ENCODE assay signal across 9 cellular contexts in the genomic region with DNA sequence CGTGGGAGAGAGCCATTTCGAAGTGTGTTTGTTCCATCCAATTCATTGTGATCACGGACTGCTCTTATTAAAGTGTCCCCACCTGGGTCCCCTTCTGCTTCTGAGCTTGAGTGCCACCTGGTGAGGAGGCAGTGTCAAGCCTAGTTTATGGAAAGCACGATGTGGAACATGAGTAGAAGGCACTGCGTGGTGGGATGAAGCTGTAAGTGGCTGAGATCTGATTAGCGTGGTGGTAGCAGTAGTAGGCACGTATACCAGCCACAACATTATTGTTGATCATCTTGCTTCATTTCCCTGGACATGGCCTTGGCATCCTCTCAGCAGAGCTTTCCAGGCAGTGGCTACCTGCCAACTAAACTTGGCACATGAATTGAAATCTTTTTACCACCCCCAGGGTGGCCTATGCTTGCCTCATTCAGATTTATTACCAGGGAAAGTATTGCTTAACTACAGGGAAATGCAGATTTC. TPM values are rescaled to one million over a fixed set of nuclear protein-coding genes. Genes with fewer than 3 reads are reported as not detected.
DNase-seq lines count a peak whose midpoint lies in the region; ATAC-seq and TF ChIP-seq lines count a peak whose summit lies in the region.
"Had no signal": no experiment of that assay in that cellular context is flagged by ENCODE, and none has a peak within 500 bp of the region (broad histone marks: within the 10 kb centered on the region; RNA-seq: fewer than 3 reads in every experiment).

No MANE protein-coding gene starts in this region.

- DNase-seq in AG20443 (ENCODE audit: low spot score) (peak; percentile 23), HT-29 (ENCODE audit: low spot score) (peak; percentile 43), adipocyte (ENCODE audit: low read depth) (peak; percentile 77)
- no peak for DNase-seq in stimulated activated naive CD4-positive, alpha-beta T cell treated with Interleukin-2 at 50 U/mL for 16 hours (lab: John Stamatoyannopoulos, UW)
- DNase-seq in stimulated activated CD4-positive, alpha-beta T cell treated with anti-CD3 and anti-CD28 coated beads, Interleukin-12 subunit alpha, Interleukin-12 subunit beta, amount 100 ng/mL, for 4 hours, result no peak
- DNase-seq in activated T-cell treated with anti-CD3 and anti-CD28 coated beads, Interleukin-2, amount 50 U/mL, for 24 hours, result no peak
- DNase-seq: activated naive CD8-positive, alpha-beta T cell treated with anti-CD3 and anti-CD28 coated beads, Interleukin-2, amount 10 ng/mL, durations not matched to agents 7 days and 5 days had no signal

- H3K4me1 ChIP-seq in adipocyte (ENCODE audit: control insufficient read depth, insufficient read depth, low read length) (peaks cover 8% of the 10 kb centered on the region), liver (ENCODE audit: control insufficient read depth in 4 of 4, insufficient read depth in 4 of 4, low read length in 3 of 4) (peaks cover 8 to 18% (median 14%) of the 10 kb centered on the region in 4 donors)

- no peak overlapping the region for H3K27ac Mint-ChIP-seq in activated T-cell treated with anti-CD3 and anti-CD28 coated beads, Interleukin-2, amount 50 U/mL, for 24 hours
- H3K27ac Mint-ChIP-seq: activated naive CD8-positive, alpha-beta T cell treated with anti-CD3 and anti-CD28 coated beads, Interleukin-2, amount 10 ng/mL, durations not matched to agents 7 days and 5 days had no signal

- TF ChIP-seq CTCF in liver (IDR thresholded peaks at IDR 0.05; ENCODE audit: low read depth, low read length, missing input control), result no peak

- peak; percentile 67 for ATAC-seq in GM19324 (IDR thresholded peaks at IDR 0.05; ENCODE audit: low FRiP score, unreplicated experiment)

- H3K36me3 ChIP-seq in adipocyte (ENCODE audit: control insufficient read depth, insufficient read depth, low read length, severe bottlenecking) (no peaks in the 10 kb centered on the region), liver (ENCODE audit: control insufficient read depth in 4 of 4, insufficient read depth in 3 of 4, low read depth in 1 of 4, low read length in 3 of 4) (peaks cover 0 to 2% (median 0%) of the 10 kb centered on the region in 4 donors)

- 32% methylated on average over 7 of the region's 7 CpGs for WGBS in liver

- H3K9ac ChIP-seq in adipocyte (ENCODE audit: low read length) (no peak overlapping the region), liver (ENCODE audit: low read depth in 1 of 2, low read length in 2 of 2) (no peak overlapping the region)

- H3K27me3 Mint-ChIP-seq in activated T-cell treated with anti-CD3 and anti-CD28 coated beads, Interleukin-2, amount 50 U/mL, for 24 hours, result no peaks in the 10 kb centered on the region

- H3K27me3 ChIP-seq in adipocyte (replicated peaks; ENCODE audit: control insufficient read depth, insufficient read depth, low read length), result no peaks in the 10 kb centered on the region
- H3K27me3 ChIP-seq in liver (ENCODE audit: control insufficient read depth in 4 of 4, insufficient read depth in 4 of 4, low read length in 3 of 4), result no peaks in the 10 kb centered on the region

- H3K4me3 ChIP-seq in adipocyte (ENCODE audit: low read length), result no peak overlapping the region
- H3K4me3 ChIP-seq in liver (ENCODE audit: low read depth in 1 of 3, low read length in 3 of 3), result no peak overlapping the region

- H3K9me3 Mint-ChIP-seq in activated T-cell treated with anti-CD3 and anti-CD28 coated beads, Interleukin-2, amount 50 U/mL, for 24 hours, result no peaks in the 10 kb centered on the region
- H3K9me3 Mint-ChIP-seq: activated naive CD8-positive, alpha-beta T cell treated with anti-CD3 and anti-CD28 coated beads, Interleukin-2, amount 10 ng/mL, durations not matched to agents 7 days and 5 days had no signal

- TF ChIP-seq RAD21 in liver (IDR thresholded peaks at IDR 0.05), result peak; percentile 48 to 58

- no peaks in the 10 kb centered on the region for H3K36me3 Mint-ChIP-seq in activated T-cell treated with anti-CD3 and anti-CD28 coated beads, Interleukin-2, amount 50 U/mL, for 24 hours (ENCODE audit: low read depth)
- H3K36me3 Mint-ChIP-seq: activated naive CD8-positive, alpha-beta T cell treated with anti-CD3 and anti-CD28 coated beads, Interleukin-2, amount 10 ng/mL, durations not matched to agents 7 days and 5 days had no signal

- H3K4me1 Mint-ChIP-seq in activated T-cell treated with anti-CD3 and anti-CD28 coated beads, Interleukin-2, amount 50 U/mL, for 24 hours (ENCODE audit: low read depth), result no peaks in the 10 kb centered on the region
- H3K4me1 Mint-ChIP-seq: activated naive CD8-positive, alpha-beta T cell treated with anti-CD3 and anti-CD28 coated beads, Interleukin-2, amount 10 ng/mL, durations not matched to agents 7 days and 5 days had no signal

- H3K27ac ChIP-seq in liver (ENCODE audit: low read depth in 1 of 2, low read length in 2 of 2), result peak overlapping the region; percentile 6 to 47

- no peak overlapping the region for H3K4me3 Mint-ChIP-seq in activated T-cell treated with anti-CD3 and anti-CD28 coated beads, Interleukin-2, amount 50 U/mL, for 24 hours
- H3K4me3 Mint-ChIP-seq: activated naive CD8-positive, alpha-beta T cell treated with anti-CD3 and anti-CD28 coated beads, Interleukin-2, amount 10 ng/mL, durations not matched to agents 7 days and 5 days had no signal

- no peaks in the 10 kb centered on the region for H3K9me3 ChIP-seq in adipocyte (ENCODE audit: control insufficient read depth, low read length)
- H3K9me3 ChIP-seq in liver (ENCODE audit: control insufficient read depth in 4 of 4, low read length in 3 of 4), result no peaks in the 10 kb centered on the region

TF ChIP-seq in liver, 16 proteins besides CTCF, POLR2A, EP300 and RAD21:
- TF ChIP-seq TAF1 (conservative IDR thresholded peaks at IDR 0.05), result no peak
- TF ChIP-seq HNF4G (IDR thresholded peaks at IDR 0.05), result peak; percentile 36
- TF ChIP-seq, protein P1, sequence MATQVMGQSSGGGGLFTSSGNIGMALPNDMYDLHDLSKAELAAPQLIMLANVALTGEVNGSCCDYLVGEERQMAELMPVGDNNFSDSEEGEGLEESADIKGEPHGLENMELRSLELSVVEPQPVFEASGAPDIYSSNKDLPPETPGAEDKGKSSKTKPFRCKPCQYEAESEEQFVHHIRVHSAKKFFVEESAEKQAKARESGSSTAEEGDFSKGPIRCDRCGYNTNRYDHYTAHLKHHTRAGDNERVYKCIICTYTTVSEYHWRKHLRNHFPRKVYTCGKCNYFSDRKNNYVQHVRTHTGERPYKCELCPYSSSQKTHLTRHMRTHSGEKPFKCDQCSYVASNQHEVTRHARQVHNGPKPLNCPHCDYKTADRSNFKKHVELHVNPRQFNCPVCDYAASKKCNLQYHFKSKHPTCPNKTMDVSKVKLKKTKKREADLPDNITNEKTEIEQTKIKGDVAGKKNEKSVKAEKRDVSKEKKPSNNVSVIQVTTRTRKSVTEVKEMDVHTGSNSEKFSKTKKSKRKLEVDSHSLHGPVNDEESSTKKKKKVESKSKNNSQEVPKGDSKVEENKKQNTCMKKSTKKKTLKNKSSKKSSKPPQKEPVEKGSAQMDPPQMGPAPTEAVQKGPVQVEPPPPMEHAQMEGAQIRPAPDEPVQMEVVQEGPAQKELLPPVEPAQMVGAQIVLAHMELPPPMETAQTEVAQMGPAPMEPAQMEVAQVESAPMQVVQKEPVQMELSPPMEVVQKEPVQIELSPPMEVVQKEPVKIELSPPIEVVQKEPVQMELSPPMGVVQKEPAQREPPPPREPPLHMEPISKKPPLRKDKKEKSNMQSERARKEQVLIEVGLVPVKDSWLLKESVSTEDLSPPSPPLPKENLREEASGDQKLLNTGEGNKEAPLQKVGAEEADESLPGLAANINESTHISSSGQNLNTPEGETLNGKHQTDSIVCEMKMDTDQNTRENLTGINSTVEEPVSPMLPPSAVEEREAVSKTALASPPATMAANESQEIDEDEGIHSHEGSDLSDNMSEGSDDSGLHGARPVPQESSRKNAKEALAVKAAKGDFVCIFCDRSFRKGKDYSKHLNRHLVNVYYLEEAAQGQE (IDR thresholded peaks at IDR 0.05), result no peak
- peak; percentile 70 to 81 for TF ChIP-seq HNF4A (conservative IDR thresholded peaks at IDR 0.05)
- TF ChIP-seq NR2F2 (IDR thresholded peaks at IDR 0.05), result peak; percentile 31
- TF ChIP-seq SP1 (IDR thresholded peaks at IDR 0.05), result peak; percentile 66
- TF ChIP-seq, protein P2, sequence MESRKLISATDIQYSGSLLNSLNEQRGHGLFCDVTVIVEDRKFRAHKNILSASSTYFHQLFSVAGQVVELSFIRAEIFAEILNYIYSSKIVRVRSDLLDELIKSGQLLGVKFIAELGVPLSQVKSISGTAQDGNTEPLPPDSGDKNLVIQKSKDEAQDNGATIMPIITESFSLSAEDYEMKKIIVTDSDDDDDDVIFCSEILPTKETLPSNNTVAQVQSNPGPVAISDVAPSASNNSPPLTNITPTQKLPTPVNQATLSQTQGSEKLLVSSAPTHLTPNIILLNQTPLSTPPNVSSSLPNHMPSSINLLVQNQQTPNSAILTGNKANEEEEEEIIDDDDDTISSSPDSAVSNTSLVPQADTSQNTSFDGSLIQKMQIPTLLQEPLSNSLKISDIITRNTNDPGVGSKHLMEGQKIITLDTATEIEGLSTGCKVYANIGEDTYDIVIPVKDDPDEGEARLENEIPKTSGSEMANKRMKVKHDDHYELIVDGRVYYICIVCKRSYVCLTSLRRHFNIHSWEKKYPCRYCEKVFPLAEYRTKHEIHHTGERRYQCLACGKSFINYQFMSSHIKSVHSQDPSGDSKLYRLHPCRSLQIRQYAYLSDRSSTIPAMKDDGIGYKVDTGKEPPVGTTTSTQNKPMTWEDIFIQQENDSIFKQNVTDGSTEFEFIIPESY (IDR thresholded peaks at IDR 0.05), result peak; percentile 82
- peak; percentile 73 to 91 for TF ChIP-seq RXRA (IDR thresholded peaks at IDR 0.05)
- no peak for TF ChIP-seq GABPA (IDR thresholded peaks at IDR 0.05 in 1 of 2, conservative IDR thresholded peaks at IDR 0.05 in 1 of 2)
- no peak for TF ChIP-seq FOXA1 (IDR thresholded peaks at IDR 0.05)
- TF ChIP-seq, protein P3, sequence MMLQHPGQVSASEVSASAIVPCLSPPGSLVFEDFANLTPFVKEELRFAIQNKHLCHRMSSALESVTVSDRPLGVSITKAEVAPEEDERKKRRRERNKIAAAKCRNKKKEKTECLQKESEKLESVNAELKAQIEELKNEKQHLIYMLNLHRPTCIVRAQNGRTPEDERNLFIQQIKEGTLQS (IDR thresholded peaks at IDR 0.05), result peak; percentile 79
- TF ChIP-seq, protein P4, sequence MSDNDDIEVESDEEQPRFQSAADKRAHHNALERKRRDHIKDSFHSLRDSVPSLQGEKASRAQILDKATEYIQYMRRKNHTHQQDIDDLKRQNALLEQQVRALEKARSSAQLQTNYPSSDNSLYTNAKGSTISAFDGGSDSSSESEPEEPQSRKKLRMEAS (IDR thresholded peaks at IDR 0.05), result peak; percentile 90
- no peak for TF ChIP-seq FOXA2 (IDR thresholded peaks at IDR 0.05)
- TF ChIP-seq JUND (IDR thresholded peaks at IDR 0.05), result peak; percentile 70 to 85
- TF ChIP-seq EGR1 (IDR thresholded peaks at IDR 0.05; ENCODE audit: low read depth in 2 of 2), result peak in 1 of 2 donors; percentile 84
- peak; percentile 24 for TF ChIP-seq YY1 (IDR thresholded peaks at IDR 0.05)
TF ChIP-seq in liver: peak in this region for 11.

RNA-seq across cellular contexts. Expression of a gene that starts 46.4 kb away (rescaled TPM):
- 8.3 and 13.7 TPM in 2 replicates for total RNA-seq in HT-29 (2014; rRNA removed; shearing (Covaris generic))
- 1 to 10 TPM; 1.8 to 5.3 TPM for total RNA-seq in liver
- 1 to 10 TPM; 3.8 to 6.2 TPM for polyA plus RNA-seq in liver

Comparison
In these comparisons a context has a peak if more than half of its experiments do, and no peak if none do; other contexts are left out.
1. DNase-seq: peak in AG20443 (single experiment), HT-29 (single experiment) and adipocyte (single experiment); none in stimulated activated naive CD4-positive, alpha-beta T cell treated with Interleukin-2 at 50 U/mL for 16 hours (single experiment), stimulated activated CD4-positive, alpha-beta T cell treated with anti-CD3 and anti-CD28 coated beads, Interleukin-12 subunit alpha, Interleukin-12 subunit beta, amount 100 ng/mL, for 4 hours (single experiment) and activated T-cell treated with anti-CD3 and anti-CD28 coated beads, Interleukin-2, amount 50 U/mL, for 24 hours (single experiment).